In the genomic region with DNA sequence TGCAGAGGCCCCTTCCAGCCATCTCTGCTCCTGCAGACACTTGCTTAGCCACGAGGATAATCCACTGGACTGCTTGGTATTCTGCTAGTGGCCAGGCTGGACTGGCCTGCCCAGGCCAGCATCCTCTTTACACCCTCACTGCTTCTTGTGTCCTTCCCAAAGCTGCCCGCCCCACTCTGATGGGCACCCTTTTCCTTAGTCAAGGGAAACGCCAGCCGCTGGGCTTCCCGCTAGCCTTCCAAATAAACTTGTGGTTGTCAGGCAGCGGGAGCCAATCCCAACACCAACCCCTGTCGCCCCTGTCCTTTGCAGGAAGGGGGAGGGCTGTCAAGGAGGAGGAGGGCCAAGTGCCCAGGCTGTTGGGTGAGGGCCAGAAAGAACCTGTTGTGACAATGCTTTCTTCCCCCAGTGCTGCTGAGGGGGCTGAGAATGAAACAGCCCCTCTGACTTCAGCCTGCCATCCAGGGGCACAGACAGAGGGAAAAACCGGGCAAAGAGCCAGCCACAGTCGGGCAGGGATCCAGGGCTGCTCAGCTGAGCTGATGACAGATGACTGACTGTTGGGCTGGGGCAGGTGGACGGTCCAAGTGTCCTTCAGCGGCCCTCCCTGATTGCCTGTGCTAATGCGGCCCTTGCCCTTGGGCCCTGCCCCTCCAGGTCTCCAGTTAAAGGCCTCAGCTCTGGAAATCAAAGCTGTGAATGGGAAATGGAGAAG, we compare ENCODE assay signal across 1 cellular context.
A peak's percentile ranks its signal among the peaks of the same experiment; 100 is the strongest.
TF ChIP-seq lines count a peak whose summit lies in the region.
"Not testable (repeated sequence)": the region's sequence is repeated elsewhere in the genome, so short reads cannot be mapped to it uniquely, and the experiment has no call there.

No MANE protein-coding gene starts in this region.

TF ChIP-seq in K562, 482 proteins besides CTCF, POLR2A, EP300 and RAD21:
- TF ChIP-seq, protein P1, sequence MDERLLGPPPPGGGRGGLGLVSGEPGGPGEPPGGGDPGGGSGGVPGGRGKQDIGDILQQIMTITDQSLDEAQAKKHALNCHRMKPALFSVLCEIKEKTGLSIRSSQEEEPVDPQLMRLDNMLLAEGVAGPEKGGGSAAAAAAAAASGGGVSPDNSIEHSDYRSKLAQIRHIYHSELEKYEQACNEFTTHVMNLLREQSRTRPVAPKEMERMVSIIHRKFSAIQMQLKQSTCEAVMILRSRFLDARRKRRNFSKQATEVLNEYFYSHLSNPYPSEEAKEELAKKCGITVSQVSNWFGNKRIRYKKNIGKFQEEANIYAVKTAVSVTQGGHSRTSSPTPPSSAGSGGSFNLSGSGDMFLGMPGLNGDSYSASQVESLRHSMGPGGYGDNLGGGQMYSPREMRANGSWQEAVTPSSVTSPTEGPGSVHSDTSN (CRISPR knock-in tag; IDR thresholded peaks at IDR 0.05; ENCODE audit: low read depth), result not testable (repeated sequence)
- TF ChIP-seq, protein P1 (tag; conservative IDR thresholded peaks at IDR 0.05; ENCODE audit: low read depth), result peak; percentile 77
- TF ChIP-seq MEIS2 (IDR thresholded peaks at IDR 0.05; ENCODE audit: partially characterized antibody) (peak; percentile 76), NFIC (IDR thresholded peaks at IDR 0.05) (peak; percentile 71)
